25 cellular contexts compared by ENCODE assay signal in genomic region chr2:11022064-11022463, GRCh38.
A peak's percentile ranks its signal among the peaks of the same experiment; 100 is the strongest.
DNase-seq lines count a peak whose midpoint lies in the region; ATAC-seq, FAIRE-seq and TF ChIP-seq lines count a peak whose summit lies in the region.
"Had no signal": no experiment of that assay in that cellular context is flagged by ENCODE, and none has a peak within 500 bp of the region (broad histone marks: within the 10 kb centered on the region; RNA-seq: fewer than 3 reads in every experiment).

No MANE protein-coding gene starts in this region.

- H3K79me2 ChIP-seq in Karpas-422 (ENCODE audit: low read length) (no peaks in the 10 kb centered on the region), K562 (ENCODE audit: control insufficient read depth, insufficient read depth, low read length) (no peaks in the 10 kb centered on the region)

- peak; percentile 66 for ATAC-seq in K562
- ATAC-seq: naive thymus-derived CD8-positive, alpha-beta T cell; T-helper 17 cell had no signal

- H3K27ac ChIP-seq in Karpas-422 (ENCODE audit: low read length) (no peak overlapping the region), K562 (ENCODE audit: extremely low read depth, low read depth, low read length) (no peak overlapping the region), stomach (no peak overlapping the region)
- H3K27ac ChIP-seq: thoracic aorta had no signal

- TF ChIP-seq RAD21 in K562 (CRISPR knock-in tag; conservative IDR thresholded peaks at IDR 0.05 in 1 of 2, IDR thresholded peaks at IDR 0.05 in 1 of 2): no peak

- no peaks in the 10 kb centered on the region for H3K36me3 ChIP-seq in Karpas-422 (ENCODE audit: insufficient read depth, low read length)
- no peaks in the 10 kb centered on the region for H3K36me3 ChIP-seq in K562 (ENCODE audit: control insufficient read depth, insufficient read depth, low read length)
- no peaks in the 10 kb centered on the region for H3K36me3 ChIP-seq in stomach
- H3K36me3 ChIP-seq: thoracic aorta had no signal

- peak; percentile 14 to 39 (median 16); a peak in 4 of 6 replicates for TF ChIP-seq CTCF in K562 (IDR thresholded peaks at IDR 0.05 in 2 of 3, conservative IDR thresholded peaks at IDR 0.05 in 1 of 3; ENCODE audit: insufficient read depth in 2 of 3, low read depth in 1 of 3, low read length in 3 of 3)
- TF ChIP-seq CTCF in stomach (IDR thresholded peaks at IDR 0.05): no peak

- WGBS in K562 (ENCODE audit: insufficient coverage, low coverage, missing lambda C conversion rate): 8% methylated on average over 6 of the region's 6 CpGs
- WGBS in stomach, 5 donors: 81 to 91% (median 88%) methylated on average over 6 of the region's 6 CpGs

- H3K4me2 ChIP-seq in Karpas-422 (ENCODE audit: low read depth, low read length, poor library complexity, severe bottlenecking): no peak overlapping the region
- no peak overlapping the region for H3K4me2 ChIP-seq in K562 (ENCODE audit: insufficient read depth, low read length)
- H3K4me2 ChIP-seq: SK-N-SH had no signal

- H3K27me3 ChIP-seq in Karpas-422 (ENCODE audit: low read length) (no peaks in the 10 kb centered on the region), K562 (ENCODE audit: control insufficient read depth in 2 of 2, insufficient read depth in 2 of 2, low read length in 2 of 2) (peaks cover 10 to 57% of the 10 kb centered on the region in 2 experiments; a peak in 4 of 5 replicates), stomach (peaks cover 0 to 22% (median 0%) of the 10 kb centered on the region in 3 donors)

- H3K9ac ChIP-seq in Karpas-422 (ENCODE audit: low read length): no peak overlapping the region
- no peak overlapping the region for H3K9ac ChIP-seq in K562 (ENCODE audit: insufficient read depth in 1 of 2, low read depth in 2 of 2, low read length in 2 of 2)
- H3K9ac ChIP-seq: SK-N-SH had no signal

- peak; percentile 9 for DNase-seq in NCI-H748 (lab: John Stamatoyannopoulos, UW; ENCODE audit: unreplicated experiment)
- no peak for DNase-seq in NCI-H748 treated with DMSO at 0.1 percent for 48 hours (lab: John Stamatoyannopoulos, UW)
- peak; percentile 53 for DNase-seq in Karpas-422
- no peak for DNase-seq in K562 (ENCODE audit: extremely low read depth in 1 of 4, low spot score in 3 of 4)
- peak; percentile 13 for DNase-seq in stomach
- DNase-seq in Ammon's horn (ENCODE audit: low spot score): no peak
- no peak for DNase-seq in HTR-8/SVneo (ENCODE audit: insufficient read length, low spot score)
- DNase-seq in NCI-H82 treated with DMSO at 0.1 percent for 48 hours (lab: John Stamatoyannopoulos, UW; ENCODE audit: unreplicated experiment): no peak
- DNase-seq: activated CD4-positive, alpha-beta T cell treated with anti-CD3 and anti-CD28 coated beads for 4 hours; activated gamma-delta T cell treated with Interleukin-2 at 50 U/mL for 16 hours; activated T-cell treated with anti-CD3 and anti-CD28 coated beads, Interleukin-2, amount 50 U/mL, for 1 hour; CD4-positive, alpha-beta memory T cell; cerebellar nuclear complex; EL; HCEC 1CT; kidney; midbrain; naive thymus-derived CD8-positive, alpha-beta T cell; NCI-H1048; NCI-H187 treated with DMSO at 0.1 percent for 48 hours; NCI-H526 treated with DMSO at 0.1 percent for 48 hours; SK-N-SH; stimulated activated naive CD4-positive, alpha-beta T cell treated with Interleukin-2 at 50 U/mL for 16 hours; T-helper 17 cell had no signal

- CTCF ChIA-PET in K562 (lab: Yijun Ruan, JAX; ENCODE audit: low intra/inter-chr PET ratio): no interaction called here

- H2AFZ ChIP-seq in Karpas-422 (ENCODE audit: low read length): no peak overlapping the region; the same call in 1 of the 2 replicates
- H2AFZ ChIP-seq in K562 (ENCODE audit: low read depth, low read length): no peak overlapping the region

- POLR2A ChIA-PET in K562 (lab: Yijun Ruan, JAX): no interaction called here

- H4K20me1 ChIP-seq in Karpas-422 (ENCODE audit: insufficient read depth, low read depth, low read length) (no peaks in the 10 kb centered on the region), K562 (replicated peaks; ENCODE audit: control insufficient read depth, insufficient read depth, low read length) (no peaks in the 10 kb centered on the region)

- BruUV-seq in K562 (replicated peaks; lab: Mats Ljungman, UMichigan): no TSS peak

- in situ Hi-C loops in K562 (cut with MboI): no loop called here

- no peak for TF ChIP-seq POLR2A in K562 (conservative IDR thresholded peaks at IDR 0.05)
- TF ChIP-seq POLR2A in stomach (IDR thresholded peaks at IDR 0.05): no peak

- peaks cover 4% of the 10 kb centered on the region; the same call in 1 of the 2 replicates for H3K4me1 ChIP-seq in Karpas-422 (ENCODE audit: low read length)
- peaks cover 0 to 9% of the 10 kb centered on the region in 2 experiments; a peak in 2 of 5 replicates for H3K4me1 ChIP-seq in K562 (replicated peaks in 1 of 2; ENCODE audit: control insufficient read depth in 2 of 2, insufficient read depth in 2 of 2, low read length in 2 of 2)
- H3K4me1 ChIP-seq in stomach: peaks cover 0 to 7% (median 2%) of the 10 kb centered on the region in 4 donors

- H3K9me1 ChIP-seq in K562 (ENCODE audit: control insufficient read depth, insufficient read depth, low read length): no peaks in the 10 kb centered on the region

- no peaks in the 10 kb centered on the region for H3K9me2 ChIP-seq in Karpas-422 (replicated peaks; ENCODE audit: insufficient read depth, low read length)
- H3K9me2 ChIP-seq: SK-N-SH had no signal

- intact Hi-C loops in K562 (cut with micrococcal nuclease) (no loop called here), stomach (cut with DNase I; ENCODE audit: low total_unique reads) (no loop called here)

- H3K9me3 ChIP-seq in Karpas-422 (ENCODE audit: low read length) (no peaks in the 10 kb centered on the region), K562 (replicated peaks; ENCODE audit: control insufficient read depth, insufficient read depth, low read depth, low read length) (no peaks in the 10 kb centered on the region), stomach (no peaks in the 10 kb centered on the region)
- H3K9me3 ChIP-seq: SK-N-SH, thoracic aorta had no signal

- H3K4me3 ChIP-seq in Karpas-422 (ENCODE audit: low read length) (no peak overlapping the region), K562 (no peak overlapping the region), stomach (no peak overlapping the region)
- H3K4me3 ChIP-seq: thoracic aorta had no signal

- TF ChIP-seq EP300 in K562 (IDR thresholded peaks at IDR 0.05; ENCODE audit: low read length): no peak
- TF ChIP-seq EP300 in stomach (IDR thresholded peaks at IDR 0.05): no peak

- FAIRE-seq in K562 (lab: Jason Lieb, UNC) (no peak), HTR-8/SVneo (lab: Jason Lieb, UNC) (no peak)
- FAIRE-seq: kidney had no signal

TF ChIP-seq in K562, 482 proteins besides CTCF, POLR2A, EP300 and RAD21 (continues in another document):
- TF ChIP-seq ZNF444 (CRISPR knock-in tag; IDR thresholded peaks at IDR 0.05): no peak
- TF ChIP-seq CAMTA2 (CRISPR knock-in tag; conservative IDR thresholded peaks at IDR 0.05): no peak
- TF ChIP-seq DLX4 (CRISPR knock-in tag; IDR thresholded peaks at IDR 0.05): no peak
- no peak for TF ChIP-seq TFAM (CRISPR knock-in tag; conservative IDR thresholded peaks at IDR 0.05)
- no peak for TF ChIP-seq UBTF (IDR thresholded peaks at IDR 0.05; ENCODE audit: borderline replicate concordance in 1 of 2, low read depth in 2 of 2, low read length in 2 of 2)
- TF ChIP-seq ZNF347 (CRISPR knock-in tag; IDR thresholded peaks at IDR 0.05; ENCODE audit: low read depth): no peak
- TF ChIP-seq TSC22D4 (tag; IDR thresholded peaks at IDR 0.05): no peak
- no peak for TF ChIP-seq NBN (IDR thresholded peaks at IDR 0.05; ENCODE audit: low read depth)
- TF ChIP-seq SREBF2 (CRISPR knock-in tag; IDR thresholded peaks at IDR 0.05): no peak
- TF ChIP-seq GMEB1 (CRISPR knock-in tag; IDR thresholded peaks at IDR 0.05): no peak
- no peak for TF ChIP-seq ZNF668 (CRISPR knock-in tag; IDR thresholded peaks at IDR 0.05)
- TF ChIP-seq KLF10 (CRISPR knock-in tag; IDR thresholded peaks at IDR 0.05): no peak
- no peak for TF ChIP-seq ZFP1 (CRISPR knock-in tag; IDR thresholded peaks at IDR 0.05)

Comparison
In these comparisons a context has a peak if more than half of its experiments do, and no peak if none do; other contexts are left out.
1. DNase-seq: peak in NCI-H748 (single experiment), Karpas-422 (single experiment) and stomach (single experiment); none in NCI-H748 treated with DMSO at 0.1 percent for 48 hours (single experiment), K562 (0 of 4), Ammon's horn (single experiment), HTR-8/SVneo (single experiment) and NCI-H82 treated with DMSO at 0.1 percent for 48 hours (single experiment).
2. CTCF ChIP-seq: peak in K562 (3 of 3); none in stomach (0 of 7).